Comparison of ENCODE assay signal across 18 cellular contexts in the genomic region with DNA sequence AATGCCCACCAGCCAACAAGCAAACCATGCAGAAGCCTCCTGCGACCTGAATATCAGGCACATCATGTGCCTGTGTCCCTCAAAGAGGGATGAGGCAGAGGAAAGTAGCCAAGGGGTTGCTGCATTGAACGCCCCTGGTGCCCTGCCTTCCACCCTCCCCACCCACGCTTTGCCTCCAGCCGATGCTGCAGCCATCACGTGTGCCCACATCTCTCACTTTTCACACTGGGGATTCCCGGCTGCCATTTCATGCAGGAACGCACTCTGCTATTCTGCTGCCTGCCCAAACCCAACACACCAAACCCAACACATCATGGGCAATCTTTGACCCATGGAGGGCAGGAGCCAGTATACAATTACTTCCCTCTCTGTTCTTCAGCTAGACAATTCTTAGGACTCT.
"Had no signal": no experiment of that assay in that cellular context is flagged by ENCODE, and none has a peak within 500 bp of the region (broad histone marks: within the 10 kb centered on the region; RNA-seq: fewer than 3 reads in every experiment).

No MANE protein-coding gene starts in this region.

- H3K9me3 ChIP-seq: body of pancreas, gastrocnemius medialis, right atrium auricular region, testis, upper lobe of left lung had no signal

- H3K27me3 ChIP-seq: body of pancreas, gastrocnemius medialis, right atrium auricular region, testis, upper lobe of left lung had no signal

- H3K27ac ChIP-seq: body of pancreas, gastrocnemius medialis, right atrium auricular region, testis, upper lobe of left lung had no signal

- DNase-seq: activated CD4-positive, alpha-beta T cell treated with anti-CD3 and anti-CD28 coated beads, Interleukin-2, amount 10 ng/mL, durations not matched to agents 24 days and 14 days; activated CD8-positive, alpha-beta T cell treated with anti-CD3 and anti-CD28 coated beads, Interleukin-2, amount 10 ng/mL, durations not matched to agents 7 days and 5 days; activated T-cell treated with anti-CD3 and anti-CD28 coated beads, Interleukin-2, amount 50 U/mL, for 24 hours; amniotic stem cell; body of pancreas; effector CD8-positive, alpha-beta T cell; gastrocnemius medialis; stimulated activated CD4-positive, alpha-beta T cell treated with anti-CD3 and anti-CD28 coated beads, Interleukin-2, amount 100 ng/mL, for 24 hours; T-cell; T-helper 9 cell; upper lobe of left lung had no signal

- H3K4me3 ChIP-seq: body of pancreas, gastrocnemius medialis, lung, right atrium auricular region, testis, upper lobe of left lung had no signal

- ATAC-seq: activated CD8-positive, alpha-beta T cell treated with anti-CD3 and anti-CD28 coated beads, Interleukin-2, amount 10 ng/mL, durations not matched to agents 7 days and 5 days; body of pancreas; esophagus mucosa; gastrocnemius medialis; left lobe of liver; SK-N-SH treated with all-trans-retinoic acid at 6 μM for 48 hours; T-cell had no signal

- FAIRE-seq: keratinocyte had no signal

- H3K36me3 ChIP-seq: gastrocnemius medialis, right atrium auricular region, upper lobe of left lung had no signal
